Comparison of ENCODE assay signal across 10 cellular contexts in genomic region chr9:95024097-95024671, GRCh38.
DNase-seq lines count a peak whose midpoint lies in the region; ATAC-seq and TF ChIP-seq lines count a peak whose summit lies in the region.
"Had no signal": no experiment of that assay in that cellular context is flagged by ENCODE, and none has a peak within 500 bp of the region (broad histone marks: within the 10 kb centered on the region; RNA-seq: fewer than 3 reads in every experiment).

No MANE protein-coding gene starts in this region.

- peaks cover 52% of the 10 kb centered on the region for H3K36me3 ChIP-seq in GM23248 (ENCODE audit: low read depth)
- peaks cover 16 to 22% (median 17%) of the 10 kb centered on the region in 3 donors for H3K36me3 ChIP-seq in skeletal muscle tissue (ENCODE audit: control insufficient read depth in 3 of 3, insufficient read depth in 3 of 3, low read length in 3 of 3)

- H3K9me3 ChIP-seq in GM23248 (ENCODE audit: low read depth) = no peaks in the 10 kb centered on the region
- H3K9me3 ChIP-seq in skeletal muscle tissue (ENCODE audit: control insufficient read depth in 3 of 3, low read length in 3 of 3) = no peaks in the 10 kb centered on the region

- H3F3A ChIP-seq in GM23248 (ENCODE audit: insufficient read depth) = peaks cover 94% of the 10 kb centered on the region

- no peaks in the 10 kb centered on the region for H3K9me2 ChIP-seq in GM23248 (ENCODE audit: insufficient read depth)

- H2AFZ ChIP-seq in GM23248 = no peak overlapping the region

- H3K27ac ChIP-seq in GM23248 (peak overlapping the region; percentile 98), caudate nucleus (ENCODE audit: low read depth, low read length) (peak overlapping the region; percentile 82), layer of hippocampus (ENCODE audit: low read depth, low read length) (peak overlapping the region; percentile 71), skeletal muscle tissue (ENCODE audit: low read depth, low read length) (peak overlapping the region; percentile 79)

- H3K79me2 ChIP-seq in GM23248 (ENCODE audit: insufficient read depth) = peaks cover 97% of the 10 kb centered on the region

- peak overlapping the region; percentile 75 for H3K9ac ChIP-seq in GM23248
- peak overlapping the region; percentile 46 to 62 (median 52) for H3K9ac ChIP-seq in skeletal muscle tissue (ENCODE audit: low read depth in 1 of 3, low read length in 3 of 3)

- ATAC-seq in HG02588 (IDR thresholded peaks at IDR 0.05; ENCODE audit: unreplicated experiment) = no peak
- ATAC-seq in GM18517 (IDR thresholded peaks at IDR 0.05; ENCODE audit: unreplicated experiment) = no peak

- H3K27me3 ChIP-seq in GM23248 (replicated peaks; ENCODE audit: insufficient read depth) (no peaks in the 10 kb centered on the region), layer of hippocampus (ENCODE audit: control insufficient read depth, insufficient read depth, low read length) (no peaks in the 10 kb centered on the region), skeletal muscle tissue (ENCODE audit: control insufficient read depth in 3 of 3, insufficient read depth in 3 of 3, low read length in 3 of 3) (no peaks in the 10 kb centered on the region)

- 51 to 52% methylated on average over 12 of the region's 12 CpGs for WGBS in GM23248 (ENCODE audit: low coverage in 1 of 2, low lambda C conversion rate in 2 of 2, missing lambda C conversion rate in 2 of 2), 2 experiments

- H3K4me1 ChIP-seq in GM23248 (ENCODE audit: insufficient read depth) (peaks cover 78% of the 10 kb centered on the region), skeletal muscle tissue (ENCODE audit: control insufficient read depth in 3 of 3, insufficient read depth in 3 of 3, low read length in 3 of 3) (peaks cover 86 to 96% (median 94%) of the 10 kb centered on the region in 3 donors)

- H3K4me2 ChIP-seq in GM23248 (ENCODE audit: unreplicated experiment) = peak overlapping the region; percentile 70

- no peak for TF ChIP-seq CTCF in GM10266 (IDR thresholded peaks at IDR 0.05; ENCODE audit: control insufficient read depth, insufficient read depth, low read depth, missing control alignments)

- H4K20me1 ChIP-seq in GM23248 (ENCODE audit: insufficient read depth) = no peaks in the 10 kb centered on the region

- peak overlapping the region; percentile 30 for H3K4me3 ChIP-seq in GM23248
- peak overlapping the region in 2 of 3 donors; percentile 42 to 48 for H3K4me3 ChIP-seq in skeletal muscle tissue (ENCODE audit: low read length in 3 of 3)

- DNase-seq in GM23248 = peak; percentile 43
- DNase-seq in caudate nucleus (lab: John Stamatoyannopoulos, UW) = peak in 4 of 61 donors; percentile 17 to 30 (median 26)
- DNase-seq in RKO (ENCODE audit: low spot score) = no peak
- no peak for DNase-seq in GM10266 (ENCODE audit: extremely low spot score)
- DNase-seq: effector CD4-positive, alpha-beta T cell; stimulated activated naive CD4-positive, alpha-beta T cell treated with Interleukin-2 at 50 U/mL for 16 hours had no signal

- in situ Hi-C loops in GM23248 (cut with MboI) = loop anchor here (25.0 kb wide), 1 partner anchor 237 kb away; no protein-coding TSS in a partner anchor
